In the genomic region with DNA sequence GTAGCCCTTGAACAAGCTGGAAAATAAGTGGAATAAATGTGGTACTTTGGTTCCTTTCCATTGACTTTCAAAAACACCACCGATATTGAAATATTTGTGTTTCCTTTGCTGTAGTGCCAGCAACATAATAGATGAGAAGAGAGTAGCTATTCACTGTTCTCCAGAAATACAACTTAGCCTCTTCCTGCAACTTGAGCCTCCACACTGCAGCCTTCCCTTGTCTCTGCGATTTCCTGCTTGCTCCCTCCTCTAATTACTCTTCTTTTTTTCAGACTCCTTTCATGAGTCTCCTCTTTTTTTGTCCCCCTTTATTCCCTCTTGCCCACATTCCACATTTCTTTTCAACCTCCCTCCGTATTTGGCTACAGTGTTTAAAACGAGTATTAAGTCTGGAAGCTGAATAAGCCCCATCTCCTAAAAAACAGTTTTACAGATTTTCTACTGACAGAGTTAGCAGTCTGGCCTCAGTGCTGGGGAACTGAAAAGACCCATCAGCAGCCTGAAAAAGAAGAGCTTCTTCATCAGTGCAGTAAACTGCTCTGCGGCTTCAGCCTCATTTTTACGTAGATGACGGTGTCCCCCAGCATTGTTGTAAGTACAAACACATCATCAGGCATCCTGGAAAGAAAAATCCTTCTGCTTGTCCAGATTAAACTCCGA, we compare ENCODE assay signal across 21 cellular contexts.
DNase-seq lines count a peak whose midpoint lies in the region; ATAC-seq and TF ChIP-seq lines count a peak whose summit lies in the region.
"Had no signal": no experiment of that assay in that cellular context is flagged by ENCODE, and none has a peak within 500 bp of the region (broad histone marks: within the 10 kb centered on the region; RNA-seq: fewer than 3 reads in every experiment).

No MANE protein-coding gene starts in this region.

- H3K9me3 ChIP-seq in H9 (ENCODE audit: control insufficient read depth, low read depth, low read length) (no peaks in the 10 kb centered on the region), iPS-20b (ENCODE audit: insufficient read depth, low read depth, low read length) (no peaks in the 10 kb centered on the region)
- H3K9me3 ChIP-seq: gastroesophageal sphincter, left lung had no signal

- no CpG with 5 or more reads among the region's 8 CpGs for WGBS in H9 (ENCODE audit: extremely low coverage, insufficient read length, low lambda C conversion rate)

- no peak overlapping the region for H4K5ac ChIP-seq in H9 (ENCODE audit: insufficient read length, low read depth, low read length)

- H3K27ac ChIP-seq in H9 (ENCODE audit: insufficient read length, low read depth, low read length) (no peak overlapping the region), iPS-20b (ENCODE audit: low read length) (no peak overlapping the region)
- H3K27ac ChIP-seq: gastroesophageal sphincter, HL-60, left lung had no signal

- H2BK120ac ChIP-seq in H9 (ENCODE audit: low read depth, low read length, poor library complexity, severe bottlenecking): no peak overlapping the region

- no peak overlapping the region for H2BK20ac ChIP-seq in H9 (ENCODE audit: low read depth, low read length, poor library complexity, severe bottlenecking)

- H3K14ac ChIP-seq in H9 (ENCODE audit: insufficient read depth, low read length): no peak overlapping the region

- peak overlapping the region; percentile 41 to 90 (median 71); a peak in 6 of 7 replicates for H3K27ac Mint-ChIP-seq in H9
- H3K27ac Mint-ChIP-seq in osteocyte (ENCODE audit: unreplicated experiment): peak overlapping the region; percentile 64
- H3K27ac Mint-ChIP-seq: activated CD4-positive, alpha-beta T cell treated with anti-CD3 and anti-CD28 coated beads, Interleukin-2, amount 10 ng/mL, durations not matched to agents 24 days and 14 days; activated naive CD4-positive, alpha-beta T cell treated with anti-CD3 and anti-CD28 coated beads, Interleukin-2, amount 10 ng/mL, durations not matched to agents 7 days and 5 days had no signal

- H4K8ac ChIP-seq in H9 (replicated peaks; ENCODE audit: insufficient read length, low read depth, low read length): no peak overlapping the region

- H3K9me3 Mint-ChIP-seq in H9: peaks cover 3 to 9% of the 10 kb centered on the region in 2 experiments; a peak in 1 of 5 replicates
- no peaks in the 10 kb centered on the region for H3K9me3 Mint-ChIP-seq in osteocyte (ENCODE audit: unreplicated experiment)
- H3K9me3 Mint-ChIP-seq: activated CD4-positive, alpha-beta T cell treated with anti-CD3 and anti-CD28 coated beads, Interleukin-2, amount 10 ng/mL, durations not matched to agents 24 days and 14 days; activated naive CD4-positive, alpha-beta T cell treated with anti-CD3 and anti-CD28 coated beads, Interleukin-2, amount 10 ng/mL, durations not matched to agents 7 days and 5 days; central memory CD8-positive, alpha-beta T cell had no signal

- no peak overlapping the region for H3K18ac ChIP-seq in H9 (ENCODE audit: insufficient read length, low read depth, low read length)

- H3T11ph ChIP-seq in H9 (ENCODE audit: low read length): no peak overlapping the region

- H3K23ac ChIP-seq in H9 (ENCODE audit: insufficient read length, low read depth, low read length): no peak overlapping the region

- H2BK12ac ChIP-seq in H9 (ENCODE audit: insufficient read length, low read depth, low read length): no peak overlapping the region

- no peak overlapping the region for H3K4ac ChIP-seq in H9 (ENCODE audit: low read depth, low read length)

- H3K27me3 Mint-ChIP-seq in H9 (ENCODE audit: low read depth): no peaks in the 10 kb centered on the region
- no peaks in the 10 kb centered on the region for H3K27me3 Mint-ChIP-seq in osteocyte (ENCODE audit: unreplicated experiment)
- H3K27me3 Mint-ChIP-seq: activated CD4-positive, alpha-beta T cell treated with anti-CD3 and anti-CD28 coated beads, Interleukin-2, amount 10 ng/mL, durations not matched to agents 24 days and 14 days; activated naive CD4-positive, alpha-beta T cell treated with anti-CD3 and anti-CD28 coated beads, Interleukin-2, amount 10 ng/mL, durations not matched to agents 7 days and 5 days; central memory CD8-positive, alpha-beta T cell had no signal

- no peak for ATAC-seq in HG03439 (IDR thresholded peaks at IDR 0.05; ENCODE audit: unreplicated experiment)
- ATAC-seq: gastroesophageal sphincter, GM12878, left lung had no signal

- DNase-seq in H9 (no peak), astrocyte of the hippocampus (ENCODE audit: low read depth, low spot score) (peak; percentile 41), osteocyte (ENCODE audit: extremely low spot score, unreplicated experiment) (no peak), NCI-H2171 treated with DMSO at 0.1 percent for 48 hours (lab: John Stamatoyannopoulos, UW) (no peak), H7 (no peak), occipital lobe (lab: John Stamatoyannopoulos, UW) (no peak)
- DNase-seq: activated CD4-positive, alpha-beta T cell treated with anti-CD3 and anti-CD28 coated beads, Interleukin-2, amount 10 ng/mL, durations not matched to agents 24 days and 14 days; activated naive CD4-positive, alpha-beta T cell treated with anti-CD3 and anti-CD28 coated beads, Interleukin-2, amount 10 ng/mL, durations not matched to agents 7 days and 5 days; GF-D8; left lung; NCI-H1092 treated with DMSO at 0.1 percent for 48 hours; NCI-H2081 treated with DMSO at 0.1 percent for 48 hours; NCI-H524 treated with DMSO at 0.1 percent for 48 hours; stimulated activated CD4-positive, alpha-beta T cell treated with anti-CD3 and anti-CD28 coated beads, Interleukin-2, amount 100 ng/mL, for 48 hours; stimulated activated naive CD4-positive, alpha-beta T cell had no signal

- TF ChIP-seq CTCF in H9 (conservative IDR thresholded peaks at IDR 0.05) (no peak), osteocyte (IDR thresholded peaks at IDR 0.05) (no peak)

- H3K36me3 Mint-ChIP-seq in H9 (ENCODE audit: insufficient read depth in 1 of 3, low read depth in 3 of 3) (peaks cover 14 to 36% (median 18%) of the 10 kb centered on the region in 3 experiments), osteocyte (ENCODE audit: unreplicated experiment) (peaks cover 15% of the 10 kb centered on the region)
- H3K36me3 Mint-ChIP-seq: activated naive CD4-positive, alpha-beta T cell treated with anti-CD3 and anti-CD28 coated beads, Interleukin-2, amount 10 ng/mL, durations not matched to agents 7 days and 5 days had no signal

- H3K56ac ChIP-seq in H9 (ENCODE audit: insufficient read length, low read depth, low read length): no peak overlapping the region

- H2BK5ac ChIP-seq in H9 (ENCODE audit: insufficient read length, low read length): no peak overlapping the region

- no peak overlapping the region for H2BK15ac ChIP-seq in H9 (ENCODE audit: low read depth, low read length)

- H3K4me3 ChIP-seq in iPS-20b (ENCODE audit: low read length) (no peak overlapping the region), H7 (ENCODE audit: insufficient read depth, low read depth, low read length) (no peak overlapping the region)
- H3K4me3 ChIP-seq: gastroesophageal sphincter, GM12878, left lung had no signal

- H3K4me3 Mint-ChIP-seq in H9 (no peak overlapping the region), osteocyte (ENCODE audit: unreplicated experiment) (no peak overlapping the region)
- H3K4me3 Mint-ChIP-seq: activated CD4-positive, alpha-beta T cell treated with anti-CD3 and anti-CD28 coated beads, Interleukin-2, amount 10 ng/mL, durations not matched to agents 24 days and 14 days; activated naive CD4-positive, alpha-beta T cell treated with anti-CD3 and anti-CD28 coated beads, Interleukin-2, amount 10 ng/mL, durations not matched to agents 7 days and 5 days; central memory CD8-positive, alpha-beta T cell had no signal

- no peak overlapping the region for H3K9ac ChIP-seq in H9 (ENCODE audit: extremely low read depth, insufficient read length, low read length)
- H3K9ac ChIP-seq in iPS-20b (ENCODE audit: low read depth, low read length): peak overlapping the region; percentile 11; the same call in 1 of the 2 replicates

- H3K4me1 ChIP-seq in H9 (ENCODE audit: insufficient read depth, low read length) (no peaks in the 10 kb centered on the region; the same call in 1 of the 2 replicates), iPS-20b (ENCODE audit: insufficient read depth, low read length) (peaks cover 11% of the 10 kb centered on the region; the same call in 1 of the 2 replicates)
- H3K4me1 ChIP-seq: left lung had no signal

- H3K27me3 ChIP-seq in H9 (ENCODE audit: insufficient read depth, low read length) (no peaks in the 10 kb centered on the region), iPS-20b (ENCODE audit: insufficient read depth, low read length) (no peaks in the 10 kb centered on the region), H7 (ENCODE audit: control insufficient read depth, insufficient read depth, low read length) (no peaks in the 10 kb centered on the region)
- H3K27me3 ChIP-seq: gastroesophageal sphincter, left lung had no signal

- no peak overlapping the region for H2AFZ ChIP-seq in H9 (ENCODE audit: low read length)

- H4K91ac ChIP-seq in H9 (ENCODE audit: insufficient read length, low read depth, low read length): no peak overlapping the region

- no peaks in the 10 kb centered on the region for H3K79me2 ChIP-seq in H9 (ENCODE audit: insufficient read depth, low read length)

- H4K20me1 ChIP-seq in H9 (ENCODE audit: control insufficient read depth, insufficient read depth, insufficient read length): no peaks in the 10 kb centered on the region

- H3K23me2 ChIP-seq in H9 (ENCODE audit: insufficient read length, low read depth, low read length, poor library complexity, severe bottlenecking): no peaks in the 10 kb centered on the region

- H3K36me3 ChIP-seq in iPS-20b (ENCODE audit: insufficient read depth, low read depth, low read length) (no peaks in the 10 kb centered on the region), H7 (replicated peaks; ENCODE audit: control insufficient read depth, insufficient read depth, low read length) (no peaks in the 10 kb centered on the region)
- H3K36me3 ChIP-seq: gastroesophageal sphincter, left lung had no signal

- H3K4me1 Mint-ChIP-seq in H9 (peaks cover 19 to 21% of the 10 kb centered on the region in 2 experiments), osteocyte (ENCODE audit: unreplicated experiment) (peaks cover 12% of the 10 kb centered on the region)
- H3K4me1 Mint-ChIP-seq: activated CD4-positive, alpha-beta T cell treated with anti-CD3 and anti-CD28 coated beads, Interleukin-2, amount 10 ng/mL, durations not matched to agents 24 days and 14 days; activated naive CD4-positive, alpha-beta T cell treated with anti-CD3 and anti-CD28 coated beads, Interleukin-2, amount 10 ng/mL, durations not matched to agents 7 days and 5 days; central memory CD8-positive, alpha-beta T cell had no signal

- no peak overlapping the region for H3K4me2 ChIP-seq in H9 (ENCODE audit: insufficient read depth, insufficient read length, low read length)

- no peaks in the 10 kb centered on the region for H3K79me1 ChIP-seq in H9 (ENCODE audit: insufficient read depth, low read depth, low read length, poor library complexity, severe bottlenecking)

- no peak overlapping the region for H2AK5ac ChIP-seq in H9 (ENCODE audit: insufficient read length, low read length)
